In genomic region chr20:45833030-45833882, GRCh38 we compare ENCODE assay signal across 8 cellular contexts. TPM values are rescaled to one million over a fixed set of nuclear protein-coding genes. Genes with fewer than 3 reads are reported as not detected.
A peak's percentile ranks its signal among the peaks of the same experiment; 100 is the strongest.
DNase-seq lines count a peak whose midpoint lies in the region; ATAC-seq and TF ChIP-seq lines count a peak whose summit lies in the region.

Gene SNX21 (plus strand): TSS chr20:45833799. CDS start chr20:45833920, 121 bp downstream.

- H3K27me3 Mint-ChIP-seq in GM23338 (ENCODE audit: insufficient read depth, low read depth, poor library complexity): peaks cover 16% of the 10 kb centered on the region
- H3K27me3 Mint-ChIP-seq in activated T-helper 2 cell treated with anti-CD3 and anti-CD28 coated beads, Interferon-gamma antibody, Interleukin-2, Interleukin-4, amounts not matched to agents 10 μg/mL and 5 μg/mL and 100 μg/mL, durations not matched to agents 14 hours and 24 hours and 36 hours (ENCODE audit: low read depth): peaks cover 12% of the 10 kb centered on the region

- peaks cover 14% of the 10 kb centered on the region; the same call in 2 of the 3 replicates for H3K36me3 Mint-ChIP-seq in GM23338 (ENCODE audit: low read depth)
- H3K36me3 Mint-ChIP-seq in activated T-helper 2 cell treated with anti-CD3 and anti-CD28 coated beads, Interferon-gamma antibody, Interleukin-2, Interleukin-4, amounts not matched to agents 10 μg/mL and 5 μg/mL and 100 μg/mL, durations not matched to agents 14 hours and 24 hours and 36 hours (ENCODE audit: low read depth): no peaks in the 10 kb centered on the region

- peak within 1 kb of the TSS; percentile 85 for H3K4me2 ChIP-seq in GM23338

- peak within 1 kb of the TSS; percentile 77 for H3K4me3 Mint-ChIP-seq in GM23338
- peak within 1 kb of the TSS; percentile 81 for H3K4me3 Mint-ChIP-seq in activated T-helper 2 cell treated with anti-CD3 and anti-CD28 coated beads, Interferon-gamma antibody, Interleukin-2, Interleukin-4, amounts not matched to agents 10 μg/mL and 5 μg/mL and 100 μg/mL, durations not matched to agents 14 hours and 24 hours and 36 hours (ENCODE audit: low read depth)

- DNase-seq in BJ (ENCODE audit: low read depth): peak; percentile 76
- DNase-seq in GM23338 (ENCODE audit: low spot score): peak; percentile 93
- DNase-seq in NCI-H446 treated with DMSO at 0.1 percent for 48 hours (lab: John Stamatoyannopoulos, UW): peak; percentile 73
- DNase-seq in activated T-helper 2 cell treated with anti-CD3 and anti-CD28 coated beads, Interferon-gamma antibody, Interleukin-2, Interleukin-4, amounts not matched to agents 10 μg/mL and 5 μg/mL and 100 μg/mL, durations not matched to agents 14 hours and 24 hours and 36 hours (ENCODE audit: low spot score): no peak
- DNase-seq in fibroblast of mammary gland (ENCODE audit: low read depth): peak; percentile 97
- DNase-seq in testis: peak; percentile 85

- peaks cover 20% of the 10 kb centered on the region; the same call in 1 of the 2 replicates for H3K4me1 ChIP-seq in GM23338 (ENCODE audit: insufficient read depth)
- H3K4me1 ChIP-seq in mucosa of stomach (ENCODE audit: control insufficient read depth, insufficient read depth, low read length): peaks cover 24% of the 10 kb centered on the region
- peaks cover 33% of the 10 kb centered on the region for H3K4me1 ChIP-seq in testis

- H3K36me3 ChIP-seq in BJ (ENCODE audit: control insufficient read depth, insufficient read depth, low read length): peaks cover 5% of the 10 kb centered on the region; the same call in 1 of the 2 replicates
- no peaks in the 10 kb centered on the region for H3K36me3 ChIP-seq in GM23338 (ENCODE audit: insufficient read depth)
- no peaks in the 10 kb centered on the region for H3K36me3 ChIP-seq in mucosa of stomach (ENCODE audit: control insufficient read depth, insufficient read depth, low read length)
- H3K36me3 ChIP-seq in testis (ENCODE audit: low read depth, missing control alignments): no peaks in the 10 kb centered on the region

- no peaks in the 10 kb centered on the region for H3K9me2 ChIP-seq in GM23338 (ENCODE audit: insufficient read depth)

- H3F3A ChIP-seq in GM23338 (replicated peaks; ENCODE audit: low read depth): peaks cover 15% of the 10 kb centered on the region

- POLR2A ChIA-PET in BJ (lab: Charles Lee): interaction anchor here (0.5 to 0.6 kb wide), 2 partner anchors 49 to 170 kb away, joined by 3 read pairs; no protein-coding TSS in a partner anchor

- intact Hi-C loops in activated T-helper 2 cell treated with anti-CD3 and anti-CD28 coated beads, Interferon-gamma antibody, Interleukin-2, Interleukin-4, amounts not matched to agents 10 μg/mL and 5 μg/mL and 100 μg/mL, durations not matched to agents 14 hours and 24 hours and 36 hours (cut with micrococcal nuclease): no loop called here
- intact Hi-C loops in testis (cut with DNase I; ENCODE audit: low total_unique reads): no loop called here

- 3 to 7% methylated on average over 11 to 35 of the region's 35 CpGs for WGBS in testis, 2 donors

- H3K79me2 ChIP-seq in GM23338 (replicated peaks; ENCODE audit: insufficient read depth): 0 out of 2 replicates have a peak, but pooled peaks cover 3% of the 10 kb centered on the region

- no peak for TF ChIP-seq CTCF in BJ (IDR thresholded peaks at IDR 0.05; ENCODE audit: insufficient read depth, low read depth, low read length)
- no peak for TF ChIP-seq CTCF in GM23338 (conservative IDR thresholded peaks at IDR 0.05; ENCODE audit: low read depth in 2 of 2)
- no peak for TF ChIP-seq CTCF in fibroblast of mammary gland (conservative IDR thresholded peaks at IDR 0.05; ENCODE audit: control insufficient read depth, insufficient read depth, low read depth, low read length)
- TF ChIP-seq CTCF in testis (IDR thresholded peaks at IDR 0.05): no peak

- H3K4me1 Mint-ChIP-seq in GM23338: peaks cover 12% of the 10 kb centered on the region
- peaks cover 15% of the 10 kb centered on the region for H3K4me1 Mint-ChIP-seq in activated T-helper 2 cell treated with anti-CD3 and anti-CD28 coated beads, Interferon-gamma antibody, Interleukin-2, Interleukin-4, amounts not matched to agents 10 μg/mL and 5 μg/mL and 100 μg/mL, durations not matched to agents 14 hours and 24 hours and 36 hours (ENCODE audit: low read depth)

- H3K9ac ChIP-seq in mucosa of stomach (ENCODE audit: low read length): peak within 1 kb of the TSS; percentile 79

- CTCF ChIA-PET in BJ (lab: Yijun Ruan, JAX): interaction anchor here (1.0 to 2.0 kb wide), 5 partner anchors 9 to 67 kb away, joined by 3 to 6 read pairs (median 4); no protein-coding TSS in a partner anchor

- peaks cover 13% of the 10 kb centered on the region for H4K20me1 ChIP-seq in GM23338 (replicated peaks; ENCODE audit: insufficient read depth)

- H3K4me3 ChIP-seq in BJ (ENCODE audit: low read depth, low read length) (peak within 1 kb of the TSS; percentile 69), GM23338 (peak within 1 kb of the TSS; percentile 82), fibroblast of mammary gland (ENCODE audit: control insufficient read depth, low read depth, low read length) (peak within 1 kb of the TSS; percentile 78), mucosa of stomach (ENCODE audit: low read length) (peak within 1 kb of the TSS; percentile 32), testis (peak within 1 kb of the TSS; percentile 83 to 84)

- TF ChIP-seq POLR2A in testis (IDR thresholded peaks at IDR 0.05): no peak

- H3K9me3 Mint-ChIP-seq in GM23338: no peaks in the 10 kb centered on the region; the same call in 2 of the 3 replicates
- H3K9me3 Mint-ChIP-seq in activated T-helper 2 cell treated with anti-CD3 and anti-CD28 coated beads, Interferon-gamma antibody, Interleukin-2, Interleukin-4, amounts not matched to agents 10 μg/mL and 5 μg/mL and 100 μg/mL, durations not matched to agents 14 hours and 24 hours and 36 hours: no peaks in the 10 kb centered on the region

- ATAC-seq in GM23338 (peak; percentile 95), GM19397 (IDR thresholded peaks at IDR 0.05; ENCODE audit: unreplicated experiment) (no peak)

- H2AFZ ChIP-seq in GM23338: peak within 1 kb of the TSS; percentile 93

- H3K27me3 ChIP-seq in BJ (ENCODE audit: control insufficient read depth, insufficient read depth, low read length) (no peaks in the 10 kb centered on the region), GM23338 (ENCODE audit: insufficient read depth) (no peaks in the 10 kb centered on the region), mucosa of stomach (ENCODE audit: control insufficient read depth, insufficient read depth, low read length) (no peaks in the 10 kb centered on the region), testis (no peaks in the 10 kb centered on the region)

- H3K27ac ChIP-seq in GM23338 (ENCODE audit: low read depth): peak within 1 kb of the TSS; percentile 91
- H3K27ac ChIP-seq in testis: peak within 1 kb of the TSS; percentile 92 to 95

- H3K9me3 ChIP-seq in mucosa of stomach (ENCODE audit: control insufficient read depth, low read length) (no peaks in the 10 kb centered on the region), testis (no peaks in the 10 kb centered on the region)

- peak within 1 kb of the TSS; percentile 94 for H3K27ac Mint-ChIP-seq in GM23338
- H3K27ac Mint-ChIP-seq in activated T-helper 2 cell treated with anti-CD3 and anti-CD28 coated beads, Interferon-gamma antibody, Interleukin-2, Interleukin-4, amounts not matched to agents 10 μg/mL and 5 μg/mL and 100 μg/mL, durations not matched to agents 14 hours and 24 hours and 36 hours: peak within 1 kb of the TSS; percentile 43

TF ChIP-seq in GM23338, 12 proteins besides CTCF, POLR2A, EP300 and RAD21:
- TF ChIP-seq EZH2phosphoT487 (IDR thresholded peaks at IDR 0.05; ENCODE audit: unreplicated experiment) (no peak), CREB1 (CRISPR knock-in tag; IDR thresholded peaks at IDR 0.05; ENCODE audit: low read depth) (0 out of 2 replicates have a peak, but pooled peaks have one; percentile 45)

RNA-seq across cellular contexts. Expression of gene SNX21, which starts in this region (rescaled TPM):
- polyA plus RNA-seq in BJ (2011; rRNA removed): 13.6 and 17.8 TPM in 2 replicates
- 10.9 and 11.6 TPM in 2 replicates for polyA minus RNA-seq in BJ (2011; rRNA and poly(A)+ RNA removed)
- total RNA-seq in GM23338 (2014; rRNA removed; shearing (Covaris generic)): 26.7 and 31.5 TPM in 2 replicates
- polyA plus RNA-seq in GM23338 (2016; fragmentation: Nextera tagmentation; extraction: Ambion mirVana): 13.3 and 15.5 TPM in 2 replicates
- 1.5 and 2.0 TPM in 2 replicates for total RNA-seq in activated T-helper 2 cell treated with anti-CD3 and anti-CD28 coated beads, Interferon-gamma antibody, Interleukin-2, Interleukin-4, amounts not matched to agents 10 μg/mL and 5 μg/mL and 100 μg/mL, durations not matched to agents 14 hours and 24 hours and 36 hours
- total RNA-seq in testis: 10 to 100 TPM; 77.9 to 82.4 TPM
- polyA plus RNA-seq in testis (ENCODE audit: insufficient read depth, low read depth, low replicate concordance): 23.9 TPM

Comparison
In these comparisons a context has a peak if more than half of its experiments do, and no peak if none do; other contexts are left out.
1. H3K4me3 ChIP-seq: peak in every context shown above with its lines; median percentile 84 in testis; 82 in GM23338; 78 in fibroblast of mammary gland; 69 in BJ; 32 in mucosa of stomach.